In genomic region chr1:79519084-79519760, GRCh38 we compare ENCODE assay signal across 21 cellular contexts.
DNase-seq lines count a peak whose midpoint lies in the region; ATAC-seq and TF ChIP-seq lines count a peak whose summit lies in the region.
"Had no signal": no experiment of that assay in that cellular context is flagged by ENCODE, and none has a peak within 500 bp of the region (broad histone marks: within the 10 kb centered on the region; RNA-seq: fewer than 3 reads in every experiment).

No MANE protein-coding gene starts in this region.

- no peak for TF ChIP-seq CTCF in MM.1S (IDR thresholded peaks at IDR 0.05; ENCODE audit: low read length)

- peaks cover 25% of the 10 kb centered on the region for H3F3A ChIP-seq in MM.1S (ENCODE audit: insufficient read depth, low read length)

- H3K9me3 ChIP-seq in MM.1S (replicated peaks; ENCODE audit: insufficient read depth, low read length) = no peaks in the 10 kb centered on the region
- H3K9me3 ChIP-seq: testis had no signal

- H3K4me2 ChIP-seq in MM.1S (ENCODE audit: low read depth, low read length) = peak overlapping the region; percentile 67
- H3K4me2 ChIP-seq: smooth muscle cell had no signal

- no peak overlapping the region for H2AFZ ChIP-seq in MM.1S (ENCODE audit: low read length)

- H3K9me2 ChIP-seq in MM.1S (replicated peaks; ENCODE audit: insufficient read depth, low read length) = no peaks in the 10 kb centered on the region

- no peaks in the 10 kb centered on the region for H4K20me1 ChIP-seq in MM.1S (ENCODE audit: insufficient read depth, low read length)

- H3K79me2 ChIP-seq in MM.1S (ENCODE audit: low read length) = no peaks in the 10 kb centered on the region

- peak overlapping the region; percentile 8; the same call in 1 of the 2 replicates for H3K4me3 ChIP-seq in MM.1S (ENCODE audit: low read length)
- H3K4me3 ChIP-seq: heart right ventricle, smooth muscle cell, testis had no signal

- H3K27ac ChIP-seq in MM.1S (ENCODE audit: low read length) = peak overlapping the region; percentile 89
- H3K27ac ChIP-seq: heart right ventricle, testis had no signal

- H3K4me1 ChIP-seq in MM.1S (ENCODE audit: low read length) = peaks cover 44% of the 10 kb centered on the region
- H3K4me1 ChIP-seq: heart right ventricle, testis had no signal

- ATAC-seq in GM18511 (IDR thresholded peaks at IDR 0.05; ENCODE audit: unreplicated experiment) (peak; percentile 79), GM19395 (IDR thresholded peaks at IDR 0.05; ENCODE audit: unreplicated experiment) (peak; percentile 76), HG02798 (IDR thresholded peaks at IDR 0.05; ENCODE audit: poor library complexity, unreplicated experiment) (peak; percentile 87), GM21381 (IDR thresholded peaks at IDR 0.05; ENCODE audit: unreplicated experiment) (no peak)
- ATAC-seq: heart right ventricle, left cardiac atrium had no signal

- H3K27me3 ChIP-seq in MM.1S (replicated peaks; ENCODE audit: insufficient read depth, low read length) = no peaks in the 10 kb centered on the region
- H3K27me3 ChIP-seq: heart right ventricle, testis had no signal

- DNase-seq in MM.1S (peak; percentile 95), NCI-H1105 treated with DMSO at 0.1 percent for 48 hours (lab: John Stamatoyannopoulos, UW) (no peak), SIG-M5 treated with dmso at 0.1 percent for 504 hours (lab: John Stamatoyannopoulos, UW; ENCODE audit: unreplicated experiment) (no peak), mucosa of gallbladder (ENCODE audit: low spot score) (no peak)
- DNase-seq: activated CD4-positive, alpha-beta T cell treated with anti-CD3 and anti-CD28 coated beads, Interleukin-2, amount 50 U/mL, for 1 hour; activated naive CD8-positive, alpha-beta T cell treated with anti-CD3 and anti-CD28 coated beads for 36 hours; heart right ventricle; left cardiac atrium; mesendoderm; naive B cell; NCI-H1092; NCI-H2171; nucleus accumbens; stimulated activated naive CD4-positive, alpha-beta T cell; T-helper 2 cell; testis had no signal

- H3K36me3 ChIP-seq in MM.1S (replicated peaks; ENCODE audit: insufficient read depth, low read length) = no peaks in the 10 kb centered on the region
- H3K36me3 ChIP-seq: heart right ventricle had no signal

- H3K9ac ChIP-seq in MM.1S (ENCODE audit: low read length) = peak overlapping the region; percentile 38
